In the genomic region with DNA sequence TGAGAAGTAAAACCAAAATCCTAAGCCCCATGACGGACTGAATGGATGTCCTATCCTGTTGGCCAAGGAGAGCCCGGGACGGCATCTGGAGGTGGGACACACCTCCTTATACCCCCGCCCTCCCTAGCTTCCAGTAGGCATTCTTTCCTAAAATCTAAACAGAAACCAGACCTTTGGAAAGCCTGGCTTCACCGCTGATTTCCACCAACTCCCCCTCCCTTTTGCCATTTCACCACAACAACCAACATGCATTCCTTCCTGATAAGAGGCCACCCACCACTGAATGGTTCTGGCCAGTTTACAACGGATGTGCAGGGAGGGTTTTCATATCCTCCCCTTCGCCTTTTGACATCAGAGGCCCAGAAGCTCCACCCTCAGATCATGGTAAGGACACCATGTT, we compare ENCODE assay signal across 15 cellular contexts. TPM values are rescaled to one million over a fixed set of nuclear protein-coding genes. Genes with fewer than 3 reads are reported as not detected.
DNase-seq lines count a peak whose midpoint lies in the region; ATAC-seq and TF ChIP-seq lines count a peak whose summit lies in the region.
"Had no signal": no experiment of that assay in that cellular context is flagged by ENCODE, and none has a peak within 500 bp of the region (broad histone marks: within the 10 kb centered on the region; RNA-seq: fewer than 3 reads in every experiment).

No MANE protein-coding gene starts in this region.

- no peaks in the 10 kb centered on the region for H3F3A ChIP-seq in smooth muscle cell (ENCODE audit: low read depth)

- H3K9me3 ChIP-seq in smooth muscle cell (replicated peaks; ENCODE audit: low read depth), result no peaks in the 10 kb centered on the region
- H3K9me3 ChIP-seq in right lobe of liver, result no peaks in the 10 kb centered on the region

- TF ChIP-seq CTCF in fibroblast of pulmonary artery (IDR thresholded peaks at IDR 0.05; ENCODE audit: low read length, missing control alignments) (no peak), smooth muscle cell (IDR thresholded peaks at IDR 0.05; ENCODE audit: borderline replicate concordance, insufficient read depth, poor library complexity, severe bottlenecking) (no peak), GM20000 (IDR thresholded peaks at IDR 0.05; ENCODE audit: extremely low read depth, missing control alignments) (no peak), right lobe of liver (IDR thresholded peaks at IDR 0.05) (no peak)

- peak overlapping the region; percentile 32 for H3K4me2 ChIP-seq in smooth muscle cell

- no peak overlapping the region for H3K4me3 ChIP-seq in fibroblast of pulmonary artery (replicated peaks; ENCODE audit: low read depth, low read length)
- H3K4me3 ChIP-seq in smooth muscle cell, result no peak overlapping the region
- no peak overlapping the region for H3K4me3 ChIP-seq in right lobe of liver

- no peak for TF ChIP-seq POLR2A in right lobe of liver (IDR thresholded peaks at IDR 0.05)

- intact Hi-C loops in right lobe of liver (cut with DNase I), result no loop called here

- H3K4me1 ChIP-seq in smooth muscle cell (ENCODE audit: low read depth) (peaks cover 2% of the 10 kb centered on the region), right lobe of liver (no peaks in the 10 kb centered on the region)

- H4K20me1 ChIP-seq in smooth muscle cell (ENCODE audit: low read depth), result no peaks in the 10 kb centered on the region

- 34% methylated on average over 7 of the region's 7 CpGs for WGBS in smooth muscle cell (ENCODE audit: low lambda C conversion rate)
- 37% methylated on average over 7 of the region's 7 CpGs for WGBS in right lobe of liver (ENCODE audit: insufficient coverage, low coverage, low lambda C conversion rate, missing lambda C conversion rate)

- no peak for ATAC-seq in right lobe of liver
- ATAC-seq in HG03439 (IDR thresholded peaks at IDR 0.05; ENCODE audit: unreplicated experiment), result no peak
- ATAC-seq: left cardiac atrium had no signal

- no peak overlapping the region for H3K9ac ChIP-seq in smooth muscle cell (ENCODE audit: low read depth)

- H3K79me2 ChIP-seq in smooth muscle cell (ENCODE audit: low read depth), result no peaks in the 10 kb centered on the region

- no peaks in the 10 kb centered on the region for H3K36me3 ChIP-seq in smooth muscle cell (ENCODE audit: low read depth)
- H3K36me3 ChIP-seq in right lobe of liver, result no peaks in the 10 kb centered on the region

- H3K27ac ChIP-seq in smooth muscle cell (ENCODE audit: low read depth) (peak overlapping the region; percentile 57), right lobe of liver (no peak overlapping the region)

- H3K27me3 ChIP-seq in smooth muscle cell (ENCODE audit: low read depth) (no peaks in the 10 kb centered on the region), right lobe of liver (no peaks in the 10 kb centered on the region)

- peak; percentile 7 for DNase-seq in GM04503 (ENCODE audit: low read depth)
- DNase-seq in UCSD-AML1 (lab: John Stamatoyannopoulos, UW; ENCODE audit: unreplicated experiment), result peak; percentile 33
- DNase-seq in fibroblast of pulmonary artery (ENCODE audit: low read depth), result peak; percentile 88
- no peak for DNase-seq in smooth muscle cell (lab: John Stamatoyannopoulos, UW; ENCODE audit: unreplicated experiment)
- no peak for DNase-seq in activated naive CD4-positive, alpha-beta T cell treated with anti-CD3 and anti-CD28 coated beads, Interleukin-2, amount 50 U/mL, for 16 hours
- DNase-seq in GM20000 (ENCODE audit: low spot score), result no peak
- DNase-seq in right lobe of liver, result no peak
- DNase-seq: left cardiac atrium; MM.1S; SIG-M5; stimulated activated CD4-positive, alpha-beta T cell treated with anti-CD3 and anti-CD28 coated beads, Interleukin-4, amount 100 ng/mL, for 24 hours had no signal

- no peak overlapping the region for H2AFZ ChIP-seq in smooth muscle cell (ENCODE audit: low read depth)

RNA-seq across cellular contexts. Expression of a gene that starts 9.2 kb away (rescaled TPM):
- 221 and 228 TPM in 2 replicates for total RNA-seq in smooth muscle cell
- 101 and 104 TPM in 2 replicates for polyA plus RNA-seq in smooth muscle cell
- total RNA-seq in right lobe of liver, result 10 to 100 TPM; 25.7 to 41.1 (median 38.9) TPM

RNA-seq across cellular contexts. Expression of a gene that starts 52.0 kb away (rescaled TPM):
- 0.94 and 1.0 TPM in 2 replicates for total RNA-seq in smooth muscle cell
- polyA plus RNA-seq in smooth muscle cell, result 0.30 and 0.65 TPM in 2 replicates
- total RNA-seq in right lobe of liver, result under 1 TPM in 3 of 6 experiments, not detected in 3; 0.26 to 0.49 (median 0.38) TPM
- total RNA-seq: activated CD8-positive, alpha-beta memory T cell treated with anti-CD3 and anti-CD28 coated beads for 36 hours; bronchial epithelial cell; HT-29 had no signal

Comparison
In these comparisons a context has a peak if more than half of its experiments do, and no peak if none do; other contexts are left out.
1. DNase-seq: peak in GM04503 (single experiment), UCSD-AML1 (single experiment) and fibroblast of pulmonary artery (single experiment); none in smooth muscle cell (single experiment), activated naive CD4-positive, alpha-beta T cell treated with anti-CD3 and anti-CD28 coated beads, Interleukin-2, amount 50 U/mL, for 16 hours (single experiment), GM20000 (single experiment) and right lobe of liver (0 of 3).